Comparison of ENCODE assay signal across 20 cellular contexts in the genomic region with DNA sequence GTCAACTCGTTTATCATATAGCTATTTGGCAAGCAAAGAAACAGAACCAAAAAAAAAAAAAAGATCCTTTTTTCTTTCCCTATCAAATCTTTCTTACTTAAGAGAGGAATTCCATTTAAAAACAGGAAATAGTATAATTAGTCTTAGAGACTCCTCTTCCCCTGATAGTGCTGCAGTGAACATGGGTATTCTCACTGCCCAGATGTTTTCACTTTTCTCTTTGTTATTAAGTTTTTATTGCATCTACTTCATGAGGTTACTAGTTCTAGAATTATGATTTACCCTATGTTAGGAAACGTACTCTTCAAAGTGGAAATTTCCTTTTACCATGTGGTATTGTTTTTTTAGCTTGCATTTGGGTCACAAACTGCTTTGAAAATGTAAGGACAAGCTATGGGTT. TPM values are rescaled to one million over a fixed set of nuclear protein-coding genes. Genes with fewer than 3 reads are reported as not detected.
A peak's percentile ranks its signal among the peaks of the same experiment; 100 is the strongest.
DNase-seq lines count a peak whose midpoint lies in the region; ATAC-seq and TF ChIP-seq lines count a peak whose summit lies in the region.
"Had no signal": no experiment of that assay in that cellular context is flagged by ENCODE, and none has a peak within 500 bp of the region (broad histone marks: within the 10 kb centered on the region; RNA-seq: fewer than 3 reads in every experiment).

No MANE protein-coding gene starts in this region.

- peaks cover 51 to 74% (median 73%) of the 10 kb centered on the region in 3 donors for H3K36me3 ChIP-seq in skeletal muscle tissue (ENCODE audit: control insufficient read depth in 3 of 3, insufficient read depth in 3 of 3, low read length in 3 of 3)
- H3K36me3 ChIP-seq: ovary had no signal

- H3K9me3 Mint-ChIP-seq in activated naive CD8-positive, alpha-beta T cell treated with anti-CD3 and anti-CD28 coated beads, Interleukin-2, amount 50 U/mL, for 24 hours, result no peaks in the 10 kb centered on the region
- H3K9me3 Mint-ChIP-seq in activated naive CD8-positive, alpha-beta T cell treated with anti-CD3 and anti-CD28 coated beads for 36 hours, result no peaks in the 10 kb centered on the region
- no peaks in the 10 kb centered on the region for H3K9me3 Mint-ChIP-seq in HFFc6
- no peaks in the 10 kb centered on the region for H3K9me3 Mint-ChIP-seq in effector memory CD8-positive, alpha-beta T cell
- H3K9me3 Mint-ChIP-seq: stimulated activated naive B cell treated with anti-CD40 and anti-IgM and Interleukin-4, amounts not matched to agents 10 μg/mL and 1 μg/mL and 100 μg/mL, for 72 hours had no signal

- no peaks in the 10 kb centered on the region for H3K27me3 ChIP-seq in skeletal muscle tissue (ENCODE audit: control insufficient read depth in 3 of 3, insufficient read depth in 3 of 3, low read length in 3 of 3)
- H3K27me3 ChIP-seq: ovary, thyroid gland had no signal

- H3K36me3 Mint-ChIP-seq in activated naive CD8-positive, alpha-beta T cell treated with anti-CD3 and anti-CD28 coated beads, Interleukin-2, amount 50 U/mL, for 24 hours (ENCODE audit: low read depth), result peaks cover 80% of the 10 kb centered on the region
- peaks cover 51% of the 10 kb centered on the region for H3K36me3 Mint-ChIP-seq in activated naive CD8-positive, alpha-beta T cell treated with anti-CD3 and anti-CD28 coated beads for 36 hours
- peaks cover 57% of the 10 kb centered on the region for H3K36me3 Mint-ChIP-seq in HFFc6 (ENCODE audit: low read depth)
- H3K36me3 Mint-ChIP-seq in effector memory CD8-positive, alpha-beta T cell (ENCODE audit: insufficient read depth), result peaks cover 95% of the 10 kb centered on the region

- H3K4me3 Mint-ChIP-seq in activated naive CD8-positive, alpha-beta T cell treated with anti-CD3 and anti-CD28 coated beads, Interleukin-2, amount 50 U/mL, for 24 hours, result no peak overlapping the region
- H3K4me3 Mint-ChIP-seq in activated naive CD8-positive, alpha-beta T cell treated with anti-CD3 and anti-CD28 coated beads for 36 hours, result no peak overlapping the region
- peak overlapping the region; percentile 16; the same call in 1 of the 2 replicates for H3K4me3 Mint-ChIP-seq in HFFc6
- H3K4me3 Mint-ChIP-seq in effector memory CD8-positive, alpha-beta T cell, result no peak overlapping the region
- H3K4me3 Mint-ChIP-seq: stimulated activated naive B cell treated with anti-CD40 and anti-IgM and Interleukin-4, amounts not matched to agents 10 μg/mL and 1 μg/mL and 100 μg/mL, for 72 hours had no signal

- no peak for ATAC-seq in activated naive CD8-positive, alpha-beta T cell treated with anti-CD3 and anti-CD28 coated beads, Interleukin-2, amount 50 U/mL, for 24 hours
- ATAC-seq in effector memory CD8-positive, alpha-beta T cell (replicated peaks), result no peak
- ATAC-seq: sciatic nerve had no signal

- H3K9ac ChIP-seq in skeletal muscle tissue (ENCODE audit: low read depth in 1 of 3, low read length in 3 of 3), result peak overlapping the region in 1 of 3 donors; percentile 28

- no peak for TF ChIP-seq CTCF in HFFc6 (IDR thresholded peaks at IDR 0.05)

- no peak overlapping the region for H3K4me3 ChIP-seq in skeletal muscle tissue (ENCODE audit: low read length in 3 of 3)
- H3K4me3 ChIP-seq: ovary, thyroid gland had no signal

- no peaks in the 10 kb centered on the region for H3K9me3 ChIP-seq in skeletal muscle tissue (ENCODE audit: control insufficient read depth in 3 of 3, low read length in 3 of 3)
- H3K9me3 ChIP-seq: ovary, thyroid gland had no signal

- peak overlapping the region; percentile 11 for H3K27ac Mint-ChIP-seq in activated naive CD8-positive, alpha-beta T cell treated with anti-CD3 and anti-CD28 coated beads, Interleukin-2, amount 50 U/mL, for 24 hours
- H3K27ac Mint-ChIP-seq in activated naive CD8-positive, alpha-beta T cell treated with anti-CD3 and anti-CD28 coated beads for 36 hours, result no peak overlapping the region
- H3K27ac Mint-ChIP-seq in HFFc6, result peak overlapping the region; percentile 57; the same call in 1 of the 2 replicates
- peak overlapping the region; percentile 20 to 42 for H3K27ac Mint-ChIP-seq in effector memory CD8-positive, alpha-beta T cell

- peaks cover 0 to 20% (median 3%) of the 10 kb centered on the region in 3 donors for H3K4me1 ChIP-seq in skeletal muscle tissue (ENCODE audit: control insufficient read depth in 3 of 3, insufficient read depth in 3 of 3, low read length in 3 of 3)
- H3K4me1 ChIP-seq: thyroid gland had no signal

- peak overlapping the region; percentile 10 for H3K27ac ChIP-seq in skeletal muscle tissue (ENCODE audit: low read depth, low read length)
- H3K27ac ChIP-seq: ovary, thyroid gland had no signal

- peaks cover 41% of the 10 kb centered on the region for H3K4me1 Mint-ChIP-seq in activated naive CD8-positive, alpha-beta T cell treated with anti-CD3 and anti-CD28 coated beads, Interleukin-2, amount 50 U/mL, for 24 hours
- H3K4me1 Mint-ChIP-seq in activated naive CD8-positive, alpha-beta T cell treated with anti-CD3 and anti-CD28 coated beads for 36 hours, result peaks cover 36% of the 10 kb centered on the region
- peaks cover 63% of the 10 kb centered on the region for H3K4me1 Mint-ChIP-seq in HFFc6 (ENCODE audit: low read depth)
- peaks cover 14 to 45% of the 10 kb centered on the region in 2 donors for H3K4me1 Mint-ChIP-seq in effector memory CD8-positive, alpha-beta T cell (ENCODE audit: low read depth in 2 of 2)

- DNase-seq in activated naive CD8-positive, alpha-beta T cell treated with anti-CD3 and anti-CD28 coated beads, Interleukin-2, amount 50 U/mL, for 24 hours, result no peak
- DNase-seq in activated naive CD8-positive, alpha-beta T cell treated with anti-CD3 and anti-CD28 coated beads for 36 hours, result no peak
- DNase-seq in HFFc6 (no peak), NCI-H2196 treated with DMSO at 0.1 percent for 48 hours (lab: John Stamatoyannopoulos, UW; ENCODE audit: unreplicated experiment) (no peak), islet precursor cell (no peak), EL (no peak)
- no peak for DNase-seq in effector memory CD8-positive, alpha-beta T cell
- DNase-seq: activated CD4-positive, CD25-positive, alpha-beta regulatory T cell; activated gamma-delta T cell; cerebellar nuclear complex; effector CD8-positive, alpha-beta T cell; NCI-H1105 treated with DMSO at 0.1 percent for 48 hours; NCI-H2107; ovary; SHP77 treated with DMSO at 0.1 percent for 48 hours; stimulated activated naive B cell treated with anti-CD40 and anti-IgM and Interleukin-4, amounts not matched to agents 10 μg/mL and 1 μg/mL and 100 μg/mL, for 72 hours; thyroid gland had no signal

- no peaks in the 10 kb centered on the region for H3K27me3 Mint-ChIP-seq in activated naive CD8-positive, alpha-beta T cell treated with anti-CD3 and anti-CD28 coated beads, Interleukin-2, amount 50 U/mL, for 24 hours
- no peaks in the 10 kb centered on the region for H3K27me3 Mint-ChIP-seq in activated naive CD8-positive, alpha-beta T cell treated with anti-CD3 and anti-CD28 coated beads for 36 hours
- no peaks in the 10 kb centered on the region for H3K27me3 Mint-ChIP-seq in HFFc6 (ENCODE audit: insufficient read depth)
- H3K27me3 Mint-ChIP-seq in effector memory CD8-positive, alpha-beta T cell, result no peaks in the 10 kb centered on the region
- H3K27me3 Mint-ChIP-seq: stimulated activated naive B cell treated with anti-CD40 and anti-IgM and Interleukin-4, amounts not matched to agents 10 μg/mL and 1 μg/mL and 100 μg/mL, for 72 hours had no signal

RNA-seq across cellular contexts. Expression of gene CASP2, which starts 8.5 kb away (rescaled TPM):
- 10 to 100 TPM; 71.8 to 79.7 TPM for total RNA-seq in activated naive CD8-positive, alpha-beta T cell treated with anti-CD3 and anti-CD28 coated beads for 36 hours
- total RNA-seq in HFFc6 (2021; fragmentation: NEBNext Ultra II Directional; extraction: Animal tissue kit (Norgen Biotek cat#: 25700)), result 10 to 100 TPM; 22.4 to 29.6 (median 25.0) TPM
- 9.4 TPM for total RNA-seq in skeletal muscle tissue

RNA-seq across cellular contexts. Expression of gene TMEM139, which starts 11.9 kb away (rescaled TPM):
- 1 to 10 TPM; 2.3 to 2.7 TPM for total RNA-seq in activated naive CD8-positive, alpha-beta T cell treated with anti-CD3 and anti-CD28 coated beads for 36 hours
- total RNA-seq in HFFc6 (2021; fragmentation: NEBNext Ultra II Directional; extraction: Animal tissue kit (Norgen Biotek cat#: 25700)), result under 1 TPM in 1 of 6 experiments, not detected in 5; 0.25 TPM
- 1.0 TPM for total RNA-seq in skeletal muscle tissue

RNA-seq across cellular contexts. Expression of gene CLCN1, which starts 19.2 kb away (rescaled TPM):
- total RNA-seq in activated naive CD8-positive, alpha-beta T cell treated with anti-CD3 and anti-CD28 coated beads for 36 hours, result under 1 TPM in 1 of 2 experiments, not detected in 1; 0.06 TPM
- not detected for total RNA-seq in HFFc6 (2021; fragmentation: NEBNext Ultra II Directional; extraction: Animal tissue kit (Norgen Biotek cat#: 25700))
- total RNA-seq in skeletal muscle tissue, result 4.7 TPM
- total RNA-seq: sciatic nerve; T-helper 2 cell treated with Interferon-gamma antibody and Interleukin-4, amounts not matched to agents 100 ng/mL and 5 ng/mL, for 36 hours; thyroid gland had no signal

RNA-seq across cellular contexts. Expression of gene GSTK1, which starts 33.4 kb away (rescaled TPM):
- total RNA-seq in activated naive CD8-positive, alpha-beta T cell treated with anti-CD3 and anti-CD28 coated beads for 36 hours, result 100 to 1,000 TPM; 136 to 137 TPM
- total RNA-seq in HFFc6 (2021; fragmentation: NEBNext Ultra II Directional; extraction: Animal tissue kit (Norgen Biotek cat#: 25700)), result 100 to 1,000 TPM in 2 of 6 experiments, 10 to 100 TPM in 4; 85.6 to 102 (median 89.4) TPM
- total RNA-seq in skeletal muscle tissue, result 61.6 TPM
